In the genomic region with DNA sequence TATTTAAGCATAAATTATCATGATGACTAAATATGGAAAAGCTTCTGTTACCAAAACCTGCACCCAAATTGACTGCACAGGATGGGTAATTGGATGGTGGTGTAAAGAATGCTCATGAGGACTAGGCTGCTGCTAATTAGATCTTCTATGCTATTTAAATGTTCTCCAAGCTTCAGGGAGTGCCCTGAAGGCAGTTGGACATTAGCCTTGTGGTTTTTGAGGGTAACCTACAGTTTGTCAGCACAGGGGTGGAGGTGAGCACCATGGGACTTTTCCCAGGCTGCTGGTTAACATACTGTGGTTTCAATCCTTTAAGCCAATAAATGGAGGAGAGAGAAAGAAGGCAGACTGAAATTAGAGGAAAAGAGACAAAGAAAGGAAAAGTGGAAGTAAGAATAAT, we compare ENCODE assay signal across 32 cellular contexts.
DNase-seq lines count a peak whose midpoint lies in the region; ATAC-seq and TF ChIP-seq lines count a peak whose summit lies in the region.
"Had no signal": no experiment of that assay in that cellular context is flagged by ENCODE, and none has a peak within 500 bp of the region (broad histone marks: within the 10 kb centered on the region; RNA-seq: fewer than 3 reads in every experiment).

No MANE protein-coding gene starts in this region.

- no peak overlapping the region for H3K9ac ChIP-seq in MM.1S (ENCODE audit: low read length)
- H3K9ac ChIP-seq: GM23248 had no signal

- no peaks in the 10 kb centered on the region for H3K9me3 ChIP-seq in MM.1S (replicated peaks; ENCODE audit: insufficient read depth, low read length)
- H3K9me3 ChIP-seq: Caco-2, right lobe of liver, upper lobe of left lung had no signal

- peaks cover 11% of the 10 kb centered on the region for H3K4me1 ChIP-seq in MM.1S (ENCODE audit: low read length)
- H3K4me1 ChIP-seq: Caco-2, right lobe of liver, upper lobe of left lung had no signal

- TF ChIP-seq CTCF in MM.1S (IDR thresholded peaks at IDR 0.05; ENCODE audit: low read length) (no peak), kidney epithelial cell (IDR thresholded peaks at IDR 0.05; ENCODE audit: insufficient read depth, low read length, poor library complexity, severe bottlenecking) (no peak)

- H3K27me3 ChIP-seq in MM.1S (replicated peaks; ENCODE audit: insufficient read depth, low read length) (no peaks in the 10 kb centered on the region), kidney epithelial cell (ENCODE audit: control insufficient read depth, insufficient read depth, low read length) (no peaks in the 10 kb centered on the region)
- H3K27me3 ChIP-seq: hepatocyte, right lobe of liver, upper lobe of left lung had no signal

- H3K4me3 ChIP-seq in MM.1S (ENCODE audit: low read length), result no peak overlapping the region
- no peak overlapping the region for H3K4me3 ChIP-seq in kidney epithelial cell (ENCODE audit: low read depth, low read length)
- H3K4me3 ChIP-seq: GM23248, hepatocyte, right lobe of liver, upper lobe of left lung had no signal

- no peak overlapping the region for H3K4me2 ChIP-seq in MM.1S (ENCODE audit: low read depth, low read length)
- H3K4me2 ChIP-seq: hepatocyte had no signal

- H3K27ac ChIP-seq in MM.1S (ENCODE audit: low read length), result no peak overlapping the region
- H3K27ac ChIP-seq: GM23248, hepatocyte, right lobe of liver, upper lobe of left lung had no signal

- H4K20me1 ChIP-seq in MM.1S (ENCODE audit: insufficient read depth, low read length), result no peaks in the 10 kb centered on the region

- H3K79me2 ChIP-seq in MM.1S (ENCODE audit: low read length), result no peaks in the 10 kb centered on the region
- H3K79me2 ChIP-seq: hepatocyte had no signal

- H3K36me3 ChIP-seq in MM.1S (replicated peaks; ENCODE audit: insufficient read depth, low read length), result no peaks in the 10 kb centered on the region
- H3K36me3 ChIP-seq in kidney epithelial cell (ENCODE audit: control insufficient read depth, insufficient read depth, low read length), result no peaks in the 10 kb centered on the region
- H3K36me3 ChIP-seq: right lobe of liver, upper lobe of left lung had no signal

- DNase-seq in EH (ENCODE audit: low read depth), result peak; percentile 3
- DNase-seq in MM.1S, result peak; percentile 50
- peak; percentile 94 for DNase-seq in T1000 (lab: John Stamatoyannopoulos, UW)
- peak; percentile 10 for DNase-seq in kidney epithelial cell (ENCODE audit: low read depth)
- DNase-seq in HuH-7 (ENCODE audit: low spot score), result no peak
- no peak for DNase-seq in amniotic stem cell (lab: John Stamatoyannopoulos, UW)
- DNase-seq: activated CD4-positive, alpha-beta T cell treated with anti-CD3 and anti-CD28 coated beads, Interleukin-2, amount 50 U/mL, for 48 hours; activated CD8-positive, alpha-beta memory T cell treated with anti-CD3 and anti-CD28 coated beads, Interleukin-2, amount 50 U/mL, for 4 hours; activated naive CD4-positive, alpha-beta T cell treated with anti-CD3 and anti-CD28 coated beads for 36 hours; amygdala; C1 segment of cervical spinal cord; Caco-2; central memory CD4-positive, alpha-beta T cell; endodermal cell; foreskin melanocyte; GM23248; mesendoderm; NCI-H1436 treated with DMSO at 0.1 percent for 48 hours; NCI-H446 treated with DMSO at 0.1 percent for 48 hours; NK-92 treated with Interleukin-12 subunit alpha and Interleukin-12 subunit beta, amount 100 ng/mL, for 24 hours; posterior cingulate gyrus; right lobe of liver; stimulated activated CD4-positive, alpha-beta T cell treated with anti-CD3 and anti-CD28 coated beads, Interleukin-12 subunit alpha, Interleukin-12 subunit beta, amount 100 ng/mL, for 4 hours; stimulated activated CD4-positive, alpha-beta T cell treated with anti-CD3 and anti-CD28 coated beads, Interleukin-4, amount 100 ng/mL, for 1 hour; T-cell; upper lobe of left lung had no signal

- H3K9me2 ChIP-seq in MM.1S (replicated peaks; ENCODE audit: insufficient read depth, low read length), result no peaks in the 10 kb centered on the region

- no peaks in the 10 kb centered on the region for H3F3A ChIP-seq in MM.1S (ENCODE audit: insufficient read depth, low read length)

- no peak for ATAC-seq in HG03280 (IDR thresholded peaks at IDR 0.05; ENCODE audit: unreplicated experiment)
- ATAC-seq: activated CD4-positive, CD25-positive, alpha-beta regulatory T cell treated with anti-CD3 and anti-CD28 coated beads, Interleukin-2, amount 50 U/mL, for 24 hours; esophagus mucosa; left lobe of liver; Panc1; right lobe of liver; T-cell had no signal

- no peak overlapping the region for H2AFZ ChIP-seq in MM.1S (ENCODE audit: low read length)
- H2AFZ ChIP-seq: GM23248, hepatocyte had no signal

Comparison
In these comparisons a context has a peak if more than half of its experiments do, and no peak if none do; other contexts are left out.
1. DNase-seq: peak in EH (single experiment), MM.1S (single experiment), T1000 (single experiment) and kidney epithelial cell (single experiment); none in HuH-7 (single experiment) and amniotic stem cell (single experiment).